ENCODE assay signal across 15 cellular contexts in genomic region chr2:230384986-230385385, GRCh38. TPM values are rescaled to one million over a fixed set of nuclear protein-coding genes. Genes with fewer than 3 reads are reported as not detected.
DNase-seq lines count a peak whose midpoint lies in the region; ATAC-seq, FAIRE-seq and TF ChIP-seq lines count a peak whose summit lies in the region.
"Had no signal": no experiment of that assay in that cellular context is flagged by ENCODE, and none has a peak within 500 bp of the region (broad histone marks: within the 10 kb centered on the region; RNA-seq: fewer than 3 reads in every experiment).

No MANE protein-coding gene starts in this region.

- H3K27me3 ChIP-seq in heart left ventricle = no peaks in the 10 kb centered on the region
- H3K27me3 ChIP-seq in CD4-positive, alpha-beta memory T cell (ENCODE audit: insufficient read depth, low read length) = no peaks in the 10 kb centered on the region
- no peaks in the 10 kb centered on the region for H3K27me3 ChIP-seq in uterus

- TF ChIP-seq POLR2A in heart left ventricle (IDR thresholded peaks at IDR 0.05) (no peak), GM12892 (IDR thresholded peaks at IDR 0.05; ENCODE audit: low read depth, low read length) (no peak), uterus (IDR thresholded peaks at IDR 0.05) (no peak)

- no peaks in the 10 kb centered on the region for H3K9me3 ChIP-seq in heart left ventricle
- no peaks in the 10 kb centered on the region for H3K9me3 ChIP-seq in CD4-positive, alpha-beta memory T cell (ENCODE audit: control insufficient read depth in 1 of 2, low read length in 2 of 2)
- no peaks in the 10 kb centered on the region for H3K9me3 ChIP-seq in uterus
- H3K9me3 ChIP-seq: Caco-2 had no signal

- peak; percentile 67 for FAIRE-seq in GM12892 (lab: Jason Lieb, UNC)
- FAIRE-seq: G401.6, H54 had no signal

- CTCF ChIA-PET in CD4-positive, alpha-beta memory T cell (lab: Charles Lee; ENCODE audit: partially characterized antibody) = interaction anchor here (1.0 to 1.2 kb wide), 2 partner anchors 8 to 10 kb away, joined by 3 read pairs; no protein-coding TSS in a partner anchor

- DNase-seq in heart left ventricle (no peak), Right ventricle myocardium inferior (ENCODE audit: missing footprints) (no peak), GM12892 (ENCODE audit: insufficient read length) (no peak), uterus (no peak)
- no peak for DNase-seq in CD4-positive, alpha-beta memory T cell
- DNase-seq in effector CD4-positive, alpha-beta T cell = no peak
- DNase-seq: C1 segment of cervical spinal cord; Caco-2; CD8-positive, alpha-beta T cell; DMS153; DND-41; GOT3; HCEC 1CT had no signal

- POLR2A ChIA-PET in CD4-positive, alpha-beta memory T cell (lab: Charles Lee; ENCODE audit: partially characterized antibody) = no interaction called here

- WGBS in heart left ventricle, 4 donors = 56 to 64% (median 57%) methylated on average over 6 of the region's 6 CpGs

- H3K4me1 ChIP-seq in heart left ventricle (peaks cover 0 to 2% (median 0%) of the 10 kb centered on the region in 12 donors), uterus (no peaks in the 10 kb centered on the region)
- no peaks in the 10 kb centered on the region for H3K4me1 ChIP-seq in CD4-positive, alpha-beta memory T cell (ENCODE audit: insufficient read depth, low read length)
- H3K4me1 ChIP-seq: Caco-2 had no signal

- H3K27ac ChIP-seq in heart left ventricle (no peak overlapping the region), uterus (no peak overlapping the region)
- H3K27ac ChIP-seq in CD4-positive, alpha-beta memory T cell (ENCODE audit: low read depth, low read length) = no peak overlapping the region

- H3K4me3 Mint-ChIP-seq in CD4-positive, alpha-beta memory T cell = no peak overlapping the region
- H3K4me3 Mint-ChIP-seq: CD8-positive, alpha-beta T cell had no signal

- H3K9me3 Mint-ChIP-seq in CD4-positive, alpha-beta memory T cell = no peaks in the 10 kb centered on the region
- H3K9me3 Mint-ChIP-seq: CD8-positive, alpha-beta T cell had no signal

- H3K27me3 Mint-ChIP-seq in CD4-positive, alpha-beta memory T cell = no peaks in the 10 kb centered on the region

- intact Hi-C loops in heart left ventricle (cut with DNase I) = no loop called here
- intact Hi-C loops in Right ventricle myocardium inferior (cut with DNase I) = no loop called here
- intact Hi-C loops in CD4-positive, alpha-beta memory T cell (cut with micrococcal nuclease) = no loop called here
- intact Hi-C loops in uterus (cut with DNase I; ENCODE audit: low total_unique reads) = no loop called here

- H3K36me3 Mint-ChIP-seq in CD4-positive, alpha-beta memory T cell = peaks cover 69 to 74% of the 10 kb centered on the region in 2 donors

- ATAC-seq in heart left ventricle (peak in 3 of 4 donors; percentile 58 to 69 (median 65)), Right ventricle myocardium inferior (no peak)
- ATAC-seq: CD8-positive, alpha-beta T cell had no signal

- H3K4me3 ChIP-seq in heart left ventricle (no peak overlapping the region), uterus (no peak overlapping the region)
- H3K4me3 ChIP-seq in CD4-positive, alpha-beta memory T cell (ENCODE audit: low read length in 2 of 2) = no peak overlapping the region

- peaks cover 0 to 6% (median 4%) of the 10 kb centered on the region in 4 donors for H3K4me1 Mint-ChIP-seq in CD4-positive, alpha-beta memory T cell

- TF ChIP-seq CTCF in heart left ventricle (IDR thresholded peaks at IDR 0.05) (no peak), uterus (IDR thresholded peaks at IDR 0.05) (no peak)

- H3K27ac Mint-ChIP-seq in CD4-positive, alpha-beta memory T cell = peak overlapping the region in 4 of 7 donors; percentile 3 to 83 (median 24)
- H3K27ac Mint-ChIP-seq: CD8-positive, alpha-beta T cell had no signal

- peaks cover 0 to 79% (median 40%) of the 10 kb centered on the region in 9 donors for H3K36me3 ChIP-seq in heart left ventricle
- H3K36me3 ChIP-seq in CD4-positive, alpha-beta memory T cell (ENCODE audit: insufficient read depth, low read length) = peaks cover 59% of the 10 kb centered on the region
- no peaks in the 10 kb centered on the region for H3K36me3 ChIP-seq in uterus

RNA-seq across cellular contexts. Expression of gene SP100, which starts 31.0 kb away (rescaled TPM):
- total RNA-seq in heart left ventricle (100 to 1,000 TPM in 2 of 9 donors, 10 to 100 TPM in 7; 52.2 to 133 (median 67.6) TPM), Right ventricle myocardium inferior (50.2 TPM), uterus (100 to 1,000 TPM in 3 of 4 donors, 10 to 100 TPM in 1; 65.9 to 197 (median 123) TPM)
- polyA plus RNA-seq in heart left ventricle = 10 to 100 TPM; 32.6 to 48.8 TPM
- total RNA-seq in CD4-positive, alpha-beta memory T cell = 100 to 1,000 TPM; 210 to 226 TPM
- polyA plus RNA-seq in CD4-positive, alpha-beta memory T cell = 100 to 1,000 TPM; 101 to 222 TPM
- 228 TPM for polyA plus RNA-seq in GM12892 (2012; ENCODE audit: missing spikeins)

RNA-seq across cellular contexts. Expression of gene SP140L, which starts 58.0 kb away (rescaled TPM):
- total RNA-seq in heart left ventricle (10 to 100 TPM in 1 of 9 donors, 1 to 10 TPM in 8; 2.5 to 17.6 (median 4.0) TPM), Right ventricle myocardium inferior (6.1 TPM), uterus (10 to 100 TPM in 3 of 4 donors, 1 to 10 TPM in 1; 7.5 to 21.6 (median 14.1) TPM)
- polyA plus RNA-seq in heart left ventricle = 1 to 10 TPM; 2.8 to 8.8 TPM
- total RNA-seq in CD4-positive, alpha-beta memory T cell = 100 to 1,000 TPM in 1 of 2 experiments, 10 to 100 TPM in 1; 98.6 to 102 TPM
- 10 to 100 TPM; 24.1 to 37.2 TPM for polyA plus RNA-seq in CD4-positive, alpha-beta memory T cell
- polyA plus RNA-seq in GM12892 (2012; ENCODE audit: missing spikeins) = 20.2 TPM
- total RNA-seq: Caco-2 had no signal

Comparison
In these comparisons a context has a peak if more than half of its experiments do, and no peak if none do; other contexts are left out.
1. RNA of gene SP140L, which starts 58.0 kb away (total RNA-seq): 98.6 to 102 TPM in CD4-positive, alpha-beta memory T cell; 7.5 to 21.6 TPM in uterus, 6.1 TPM in Right ventricle myocardium inferior (single experiment) and 2.5 to 17.6 TPM in heart left ventricle; every median in the first group is over 4 times any median in the second.